ENCODE assay signal across 8 cellular contexts in genomic region chr11:34358258-34358665, GRCh38. TPM values are rescaled to one million over a fixed set of nuclear protein-coding genes. Genes with fewer than 3 reads are reported as not detected.
DNase-seq lines count a peak whose midpoint lies in the region; ATAC-seq and TF ChIP-seq lines count a peak whose summit lies in the region.

No MANE protein-coding gene starts in this region.

- no peaks in the 10 kb centered on the region for H3K36me3 ChIP-seq in BE2C
- no peaks in the 10 kb centered on the region for H3K36me3 ChIP-seq in muscle layer of colon (ENCODE audit: insufficient read depth, low read length)
- no peaks in the 10 kb centered on the region for H3K36me3 ChIP-seq in aorta (ENCODE audit: control insufficient read depth in 1 of 2, insufficient read depth in 2 of 2, low read length in 1 of 2)

- intact Hi-C loops in aorta (cut with DNase I) = loop anchor here (2.0 to 5.0 kb wide), 4 partner anchors 106 to 361 kb away; partner anchors contain the start of gene NAT10 (in 1 of the 2)

- WGBS in aorta, 2 donors = 0 to 1% methylated on average over 22 to 23 of the region's 23 CpGs

- peak overlapping the region; percentile 90 for H3K27ac ChIP-seq in muscle layer of colon (ENCODE audit: low read depth, low read length)
- H3K27ac ChIP-seq in aorta (ENCODE audit: low read depth in 1 of 2, low read length in 2 of 2) = peak overlapping the region in 1 of 2 donors; percentile 62

- H3K4me3 ChIP-seq in BE2C (ENCODE audit: low read depth, low read length) (peak overlapping the region; percentile 53), LNCaP clone FGC (ENCODE audit: low read depth, low read length) (peak overlapping the region; percentile 53), epithelial cell of proximal tubule (ENCODE audit: low read depth, low read length) (peak overlapping the region; percentile 66), muscle layer of colon (ENCODE audit: low read depth in 1 of 2, low read length in 2 of 2) (peak overlapping the region; percentile 12 to 71), aorta (ENCODE audit: low read length in 2 of 2) (peak overlapping the region; percentile 2 to 23)

- ATAC-seq in GM18907 (IDR thresholded peaks at IDR 0.05; ENCODE audit: unreplicated experiment) = peak; percentile 12
- ATAC-seq in aorta (ENCODE audit: low FRiP score) = peak; percentile 68

- H3K4me1 ChIP-seq in BE2C (no peaks in the 10 kb centered on the region), muscle layer of colon (ENCODE audit: insufficient read depth, low read length) (peaks cover 18% of the 10 kb centered on the region), aorta (ENCODE audit: control insufficient read depth in 1 of 2, insufficient read depth in 2 of 2, low read length in 2 of 2) (peaks cover 0 to 3% of the 10 kb centered on the region in 2 donors)

- H3K9me3 ChIP-seq in BE2C = no peaks in the 10 kb centered on the region
- no peaks in the 10 kb centered on the region for H3K9me3 ChIP-seq in muscle layer of colon (ENCODE audit: low read length)
- H3K9me3 ChIP-seq in aorta (ENCODE audit: control insufficient read depth, low read length) = no peaks in the 10 kb centered on the region

- DNase-seq in BE2C (peak; percentile 60), LNCaP clone FGC (ENCODE audit: low read depth) (peak; percentile 68), SW480 (ENCODE audit: low spot score) (peak; percentile 78), epithelial cell of proximal tubule (ENCODE audit: low read depth) (no peak), aorta (peak; percentile 74 to 89)
- no peak for DNase-seq in activated effector memory CD4-positive, alpha-beta T cell treated with anti-CD3 and anti-CD28 coated beads, Interleukin-2, amount 50 U/mL, for 16 hours

- H3K27me3 ChIP-seq in BE2C (peaks cover 8% of the 10 kb centered on the region; the same call in 1 of the 2 replicates), muscle layer of colon (ENCODE audit: control insufficient read depth in 1 of 2, insufficient read depth in 2 of 2, low read length in 2 of 2) (peaks cover 0 to 8% of the 10 kb centered on the region in 2 donors), aorta (ENCODE audit: control insufficient read depth in 1 of 2, insufficient read depth in 2 of 2, low read length in 1 of 2) (no peaks in the 10 kb centered on the region)

- H3K9ac ChIP-seq in muscle layer of colon (ENCODE audit: low read length) = peak overlapping the region; percentile 39

- TF ChIP-seq CTCF in BE2C (IDR thresholded peaks at IDR 0.05; ENCODE audit: low read depth, low read length) = no peak
- 0 out of 2 replicates have a peak, but pooled peaks have one; percentile 2 for TF ChIP-seq CTCF in LNCaP clone FGC (IDR thresholded peaks at IDR 0.05; ENCODE audit: control insufficient read depth, extremely low read depth, insufficient read depth)
- no peak for TF ChIP-seq CTCF in epithelial cell of proximal tubule (conservative IDR thresholded peaks at IDR 0.05; ENCODE audit: low read depth, low read length)

RNA-seq across cellular contexts. Expression of gene ABTB2, which starts 0.5 kb away (rescaled TPM):
- 6.2 TPM for polyA plus RNA-seq in BE2C (2012; ENCODE audit: insufficient read depth, insufficient read length, low read depth)
- total RNA-seq in epithelial cell of proximal tubule (14.1 and 17.6 TPM in 2 replicates), aorta (10 to 100 TPM; 10.5 to 11.4 TPM)
- polyA plus RNA-seq in aorta = 1 to 10 TPM; 2.9 to 3.3 TPM

Comparison
In these comparisons a context has a peak if more than half of its experiments do, and no peak if none do; other contexts are left out.
1. DNase-seq: peak in BE2C (single experiment), LNCaP clone FGC (single experiment), SW480 (single experiment) and aorta (2 of 2); none in epithelial cell of proximal tubule (single experiment) and activated effector memory CD4-positive, alpha-beta T cell treated with anti-CD3 and anti-CD28 coated beads, Interleukin-2, amount 50 U/mL, for 16 hours (single experiment).
2. H3K4me3 ChIP-seq: peak in every context shown above with its lines; median percentile 66 in epithelial cell of proximal tubule; 53 in BE2C; 53 in LNCaP clone FGC; 42 in muscle layer of colon; 12 in aorta.